22 cellular contexts compared by ENCODE assay signal in the genomic region with DNA sequence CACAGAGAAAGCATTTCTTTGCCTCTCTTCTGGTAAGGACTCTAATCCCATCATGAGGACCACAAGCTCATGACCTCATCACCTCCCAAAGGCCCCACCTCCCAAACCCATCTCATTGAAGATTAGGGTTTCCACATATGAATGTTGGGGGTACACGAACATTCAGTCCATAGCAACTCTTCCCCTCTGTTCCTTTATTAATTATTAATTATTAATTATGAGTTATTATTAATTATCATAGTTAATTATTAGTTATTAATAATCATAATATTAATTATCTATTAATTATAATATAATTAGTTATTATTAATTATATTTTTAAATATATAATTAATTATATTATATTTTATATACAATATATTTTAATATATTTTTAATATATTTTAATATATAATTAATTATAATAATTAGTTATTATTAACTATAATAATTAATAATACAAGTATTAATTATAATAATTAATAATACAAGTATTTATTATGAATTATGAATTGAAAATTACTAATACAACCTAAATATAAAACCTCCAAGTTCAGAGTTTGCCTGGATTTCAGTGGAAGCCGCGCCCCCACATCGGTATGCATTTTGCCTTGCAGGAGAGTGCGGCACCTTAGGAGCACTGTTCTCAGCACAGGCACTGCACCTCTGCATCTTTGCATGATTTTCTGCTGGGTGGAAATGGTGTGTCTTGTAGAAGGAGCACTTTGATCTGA.
DNase-seq lines count a peak whose midpoint lies in the region; ATAC-seq, FAIRE-seq and TF ChIP-seq lines count a peak whose summit lies in the region.
"Had no signal": no experiment of that assay in that cellular context is flagged by ENCODE, and none has a peak within 500 bp of the region (broad histone marks: within the 10 kb centered on the region; RNA-seq: fewer than 3 reads in every experiment).

No MANE protein-coding gene starts in this region.

- intact Hi-C loops in activated CD8-positive, alpha-beta T cell treated with anti-CD3 and anti-CD28 coated beads for 36 hours (cut with micrococcal nuclease) = no loop called here

- TF ChIP-seq CTCF in activated CD8-positive, alpha-beta T cell treated with anti-CD3 and anti-CD28 coated beads for 36 hours (IDR thresholded peaks at IDR 0.05) = no peak
- TF ChIP-seq CTCF in foreskin keratinocyte (conservative IDR thresholded peaks at IDR 0.05) (no peak), type B pancreatic cell (conservative IDR thresholded peaks at IDR 0.05) (no peak)

- DNase-seq in activated CD8-positive, alpha-beta T cell treated with anti-CD3 and anti-CD28 coated beads for 36 hours = no peak
- no peak for DNase-seq in activated CD8-positive, alpha-beta T cell treated with anti-CD3 and anti-CD28 coated beads, Interleukin-2, amount 10 ng/mL, durations not matched to agents 7 days and 5 days
- DNase-seq in RCC 7860 (ENCODE audit: low spot score) (no peak), foreskin keratinocyte (no peak), type B pancreatic cell (ENCODE audit: extremely low spot score, unreplicated experiment) (no peak), hypothalamus (lab: John Stamatoyannopoulos, UW) (no peak), RPMI8226 (no peak)
- DNase-seq: ACHN; activated CD4-positive, alpha-beta T cell treated with anti-CD3 and anti-CD28 coated beads for 4 hours; activated effector memory CD4-positive, alpha-beta T cell treated with Interleukin-2 at 50 U/mL for 16 hours; central memory CD4-positive, alpha-beta T cell; DMS 273 treated with DMSO at 0.1 percent for 48 hours; HCEC 1CT; MV-4-11; NCI-H1930; stimulated activated CD4-positive, alpha-beta T cell treated with anti-CD3 and anti-CD28 coated beads, Interleukin-4, amount 100 ng/mL, for 24 hours had no signal

- peaks cover 5% of the 10 kb centered on the region for H3K9me3 Mint-ChIP-seq in activated CD8-positive, alpha-beta T cell treated with anti-CD3 and anti-CD28 coated beads for 36 hours
- H3K9me3 Mint-ChIP-seq in activated CD8-positive, alpha-beta T cell treated with anti-CD3 and anti-CD28 coated beads, Interleukin-2, amount 10 ng/mL, durations not matched to agents 7 days and 5 days (ENCODE audit: insufficient read depth) = no peaks in the 10 kb centered on the region
- no peaks in the 10 kb centered on the region for H3K9me3 Mint-ChIP-seq in type B pancreatic cell

- FAIRE-seq in RCC 7860 (lab: Jason Lieb, UNC) = peak; percentile 91
- FAIRE-seq: GM12892, urothelium cell line had no signal

- CTCF ChIA-PET in activated CD8-positive, alpha-beta T cell treated with anti-CD3 and anti-CD28 coated beads for 36 hours (lab: Charles Lee) = interaction anchor here (1.8 kb wide), 1 partner anchor 17 kb away, joined by 4 read pairs; no protein-coding TSS in a partner anchor
- CTCF ChIA-PET in activated CD8-positive, alpha-beta T cell treated with anti-CD3 and anti-CD28 coated beads, Interleukin-2, amount 10 ng/mL, durations not matched to agents 7 days and 5 days (lab: Charles Lee) = interaction anchor here (1.3 kb wide), 1 partner anchor 249 kb away, joined by 3 read pairs; no protein-coding TSS in a partner anchor

- ATAC-seq in activated CD8-positive, alpha-beta T cell treated with anti-CD3 and anti-CD28 coated beads for 36 hours = peak; percentile 28
- no peak for ATAC-seq in activated CD8-positive, alpha-beta T cell treated with anti-CD3 and anti-CD28 coated beads, Interleukin-2, amount 10 ng/mL, durations not matched to agents 7 days and 5 days
- no peak for ATAC-seq in foreskin keratinocyte
- no peak for ATAC-seq in GM21526 (IDR thresholded peaks at IDR 0.05; ENCODE audit: low FRiP score, unreplicated experiment)
- ATAC-seq: naive thymus-derived CD8-positive, alpha-beta T cell had no signal

- H3K27ac ChIP-seq in foreskin keratinocyte = peak overlapping the region; percentile 97

- no peak overlapping the region for H3K27ac Mint-ChIP-seq in activated CD8-positive, alpha-beta T cell treated with anti-CD3 and anti-CD28 coated beads for 36 hours
- no peak overlapping the region for H3K27ac Mint-ChIP-seq in activated CD8-positive, alpha-beta T cell treated with anti-CD3 and anti-CD28 coated beads, Interleukin-2, amount 10 ng/mL, durations not matched to agents 7 days and 5 days
- H3K27ac Mint-ChIP-seq in type B pancreatic cell = peak overlapping the region; percentile 97
- H3K27ac Mint-ChIP-seq: CD14-positive monocyte; IgD-negative memory B cell; naive thymus-derived CD8-positive, alpha-beta T cell had no signal

- no peaks in the 10 kb centered on the region for H3K4me1 Mint-ChIP-seq in activated CD8-positive, alpha-beta T cell treated with anti-CD3 and anti-CD28 coated beads for 36 hours (ENCODE audit: low read depth)
- H3K4me1 Mint-ChIP-seq in activated CD8-positive, alpha-beta T cell treated with anti-CD3 and anti-CD28 coated beads, Interleukin-2, amount 10 ng/mL, durations not matched to agents 7 days and 5 days (ENCODE audit: low read depth) = no peaks in the 10 kb centered on the region
- H3K4me1 Mint-ChIP-seq in type B pancreatic cell (ENCODE audit: unreplicated experiment) = peaks cover 8% of the 10 kb centered on the region
- H3K4me1 Mint-ChIP-seq: CD14-positive monocyte; IgD-negative memory B cell; naive thymus-derived CD8-positive, alpha-beta T cell had no signal

- H3K4me3 Mint-ChIP-seq in activated CD8-positive, alpha-beta T cell treated with anti-CD3 and anti-CD28 coated beads for 36 hours = no peak overlapping the region
- no peak overlapping the region for H3K4me3 Mint-ChIP-seq in activated CD8-positive, alpha-beta T cell treated with anti-CD3 and anti-CD28 coated beads, Interleukin-2, amount 10 ng/mL, durations not matched to agents 7 days and 5 days
- peak overlapping the region; percentile 35 for H3K4me3 Mint-ChIP-seq in type B pancreatic cell
- H3K4me3 Mint-ChIP-seq: CD14-positive monocyte; IgD-negative memory B cell; naive thymus-derived CD8-positive, alpha-beta T cell had no signal

- peaks cover 9% of the 10 kb centered on the region for H3K27me3 Mint-ChIP-seq in activated CD8-positive, alpha-beta T cell treated with anti-CD3 and anti-CD28 coated beads for 36 hours
- no peaks in the 10 kb centered on the region for H3K27me3 Mint-ChIP-seq in activated CD8-positive, alpha-beta T cell treated with anti-CD3 and anti-CD28 coated beads, Interleukin-2, amount 10 ng/mL, durations not matched to agents 7 days and 5 days (ENCODE audit: low read depth)
- peaks cover 8% of the 10 kb centered on the region for H3K27me3 Mint-ChIP-seq in type B pancreatic cell

- H3K4me1 ChIP-seq in foreskin keratinocyte = peaks cover 18% of the 10 kb centered on the region

- H3K36me3 Mint-ChIP-seq in activated CD8-positive, alpha-beta T cell treated with anti-CD3 and anti-CD28 coated beads for 36 hours (ENCODE audit: low read depth) = no peaks in the 10 kb centered on the region
- no peaks in the 10 kb centered on the region for H3K36me3 Mint-ChIP-seq in activated CD8-positive, alpha-beta T cell treated with anti-CD3 and anti-CD28 coated beads, Interleukin-2, amount 10 ng/mL, durations not matched to agents 7 days and 5 days (ENCODE audit: low read depth)
- no peaks in the 10 kb centered on the region for H3K36me3 Mint-ChIP-seq in type B pancreatic cell
- H3K36me3 Mint-ChIP-seq: CD14-positive monocyte; IgD-negative memory B cell; naive thymus-derived CD8-positive, alpha-beta T cell had no signal

- no peaks in the 10 kb centered on the region for H3K27me3 ChIP-seq in foreskin keratinocyte

- POLR2A ChIA-PET in activated CD8-positive, alpha-beta T cell treated with anti-CD3 and anti-CD28 coated beads for 36 hours (lab: Charles Lee) = no interaction called here
- POLR2A ChIA-PET in activated CD8-positive, alpha-beta T cell treated with anti-CD3 and anti-CD28 coated beads, Interleukin-2, amount 10 ng/mL, durations not matched to agents 7 days and 5 days (lab: Charles Lee) = no interaction called here
